8 cellular contexts compared by ENCODE assay signal in genomic region chr1:234961468-234962339, GRCh38.
DNase-seq lines count a peak whose midpoint lies in the region; ATAC-seq and TF ChIP-seq lines count a peak whose summit lies in the region.

No MANE protein-coding gene starts in this region.

- no peaks in the 10 kb centered on the region for H3K36me3 ChIP-seq in stomach

- no peak overlapping the region for H3K4me3 ChIP-seq in stomach

- CTCF ChIA-PET in GM10248 (lab: Yijun Ruan, JAX): interaction anchor here (0.7 to 3.2 kb wide), 6 partner anchors 13 to 89 kb away, joined by 3 to 19 read pairs (median 4); no protein-coding TSS in a partner anchor

- TF ChIP-seq EP300 in stomach (IDR thresholded peaks at IDR 0.05): no peak

- in situ Hi-C loops in GM13976 (cut with MboI; ENCODE audit: low sequenced_read_pairs, unreplicated experiment): loop anchor here (25.0 kb wide), 1 partner anchor 349 kb away; the partner anchor contains the start of gene IRF2BP2

- no peaks in the 10 kb centered on the region for H3K27me3 ChIP-seq in stomach
- no peaks in the 10 kb centered on the region for H3K27me3 ChIP-seq in foreskin keratinocyte

- H3K9me3 Mint-ChIP-seq in activated T-helper 17 cell treated with anti-CD3 and anti-CD28 coated beads, Interleukin-2, amount 50 U/mL, for 72 hours: no peaks in the 10 kb centered on the region
- H3K9me3 Mint-ChIP-seq in immature natural killer cell: no peaks in the 10 kb centered on the region

- H3K4me3 Mint-ChIP-seq in activated T-helper 17 cell treated with anti-CD3 and anti-CD28 coated beads, Interleukin-2, amount 50 U/mL, for 72 hours: peak overlapping the region; percentile 77
- H3K4me3 Mint-ChIP-seq in immature natural killer cell: peak overlapping the region; percentile 70 to 86 (median 81)

- peaks cover 50% of the 10 kb centered on the region for H3K4me1 Mint-ChIP-seq in activated T-helper 17 cell treated with anti-CD3 and anti-CD28 coated beads, Interleukin-2, amount 50 U/mL, for 72 hours
- H3K4me1 Mint-ChIP-seq in immature natural killer cell: peaks cover 68 to 75% of the 10 kb centered on the region in 2 donors

- intact Hi-C loops in stomach (cut with DNase I; ENCODE audit: low total_unique reads): loop anchor here (10.0 kb wide), 1 partner anchor 467 kb away; no protein-coding TSS in a partner anchor

- WGBS in stomach, 5 donors: 24 to 34% (median 28%) methylated on average over 9 of the region's 9 CpGs

- DNase-seq in GM13976 (ENCODE audit: low spot score) (peak; percentile 51), immature natural killer cell (no peak), stomach (no peak), foreskin keratinocyte (no peak), HPDE6-E6E7 (ENCODE audit: extremely low spot score) (no peak), GM10248 (ENCODE audit: extremely low spot score) (no peak)

- H3K36me3 Mint-ChIP-seq in activated T-helper 17 cell treated with anti-CD3 and anti-CD28 coated beads, Interleukin-2, amount 50 U/mL, for 72 hours (ENCODE audit: low read depth): peaks cover 8% of the 10 kb centered on the region
- no peaks in the 10 kb centered on the region for H3K36me3 Mint-ChIP-seq in immature natural killer cell

- TF ChIP-seq CTCF in GM13976 (IDR thresholded peaks at IDR 0.05; ENCODE audit: borderline replicate concordance, control extremely low read depth, extremely low read depth, insufficient read depth, missing control alignments) (no peak), stomach (IDR thresholded peaks at IDR 0.05) (no peak), foreskin keratinocyte (conservative IDR thresholded peaks at IDR 0.05) (no peak), GM10248 (IDR thresholded peaks at IDR 0.05; ENCODE audit: control extremely low read depth, extremely low read depth, low read depth, missing control alignments) (no peak)

- H3K27ac Mint-ChIP-seq in activated T-helper 17 cell treated with anti-CD3 and anti-CD28 coated beads, Interleukin-2, amount 50 U/mL, for 72 hours: peak overlapping the region; percentile 91
- peak overlapping the region; percentile 91 to 96 (median 94) for H3K27ac Mint-ChIP-seq in immature natural killer cell

- no peaks in the 10 kb centered on the region for H3K9me3 ChIP-seq in stomach

- no peaks in the 10 kb centered on the region for H3K27me3 Mint-ChIP-seq in activated T-helper 17 cell treated with anti-CD3 and anti-CD28 coated beads, Interleukin-2, amount 50 U/mL, for 72 hours
- H3K27me3 Mint-ChIP-seq in immature natural killer cell (ENCODE audit: low read depth in 3 of 3): peaks cover 6 to 8% (median 8%) of the 10 kb centered on the region in 3 donors

- TF ChIP-seq POLR2A in stomach (IDR thresholded peaks at IDR 0.05): no peak

- POLR2A ChIA-PET in GM10248 (lab: Yijun Ruan, JAX): interaction anchor here (0.6 to 1.5 kb wide), 12 partner anchors 9 to 119 kb away, joined by 3 to 9 read pairs (median 4); no protein-coding TSS in a partner anchor

- peaks cover 79 to 88% (median 84%) of the 10 kb centered on the region in 4 donors for H3K4me1 ChIP-seq in stomach
- no peaks in the 10 kb centered on the region for H3K4me1 ChIP-seq in foreskin keratinocyte

- ATAC-seq in HG03521 (IDR thresholded peaks at IDR 0.05; ENCODE audit: unreplicated experiment): peak; percentile 12
- peak; percentile 42 for ATAC-seq in activated T-helper 17 cell treated with anti-CD3 and anti-CD28 coated beads, Interleukin-2, amount 50 U/mL, for 72 hours (replicated peaks)
- ATAC-seq in foreskin keratinocyte: no peak

- H3K27ac ChIP-seq in stomach (peak overlapping the region; percentile 91 to 93 (median 93)), foreskin keratinocyte (no peak overlapping the region)
